ENCODE assay signal across 11 cellular contexts in genomic region chr1:84973493-84974334, GRCh38. TPM values are rescaled to one million over a fixed set of nuclear protein-coding genes. Genes with fewer than 3 reads are reported as not detected.
DNase-seq lines count a peak whose midpoint lies in the region; ATAC-seq and TF ChIP-seq lines count a peak whose summit lies in the region.
"Had no signal": no experiment of that assay in that cellular context is flagged by ENCODE, and none has a peak within 500 bp of the region (broad histone marks: within the 10 kb centered on the region; RNA-seq: fewer than 3 reads in every experiment).

No MANE protein-coding gene starts in this region.

- H3K9me3 Mint-ChIP-seq in immature natural killer cell = peaks cover 0 to 1% (median 0%) of the 10 kb centered on the region in 6 donors
- H3K9me3 Mint-ChIP-seq: activated naive CD4-positive, alpha-beta T cell treated with anti-CD3 and anti-CD28 coated beads, Interleukin-2, amount 50 U/mL, for 24 hours had no signal

- peak; percentile 15 for DNase-seq in A673 (ENCODE audit: low spot score)
- DNase-seq in immature natural killer cell = no peak
- no peak for DNase-seq in NCI-H82 treated with DMSO at 0.1 percent for 48 hours (lab: John Stamatoyannopoulos, UW; ENCODE audit: unreplicated experiment)
- DNase-seq in retina = no peak
- DNase-seq: DND-41, NCI-H2171 treated with DMSO at 0.1 percent for 48 hours had no signal

- ATAC-seq in GM18867 (IDR thresholded peaks at IDR 0.05; ENCODE audit: unreplicated experiment) = peak; percentile 53
- ATAC-seq in HG02870 (IDR thresholded peaks at IDR 0.05; ENCODE audit: unreplicated experiment) = peak; percentile 41
- ATAC-seq in HG03469 (IDR thresholded peaks at IDR 0.05; ENCODE audit: unreplicated experiment) = no peak

- POLR2A ChIA-PET in A673 (lab: Charles Lee; ENCODE audit: low non-redundant PET) = no interaction called here

- peak overlapping the region; percentile 68 for H3K4me2 ChIP-seq in OCI-LY3 (ENCODE audit: low read length)

- peak overlapping the region in 2 of 6 donors; percentile 12 to 26 for H3K27ac Mint-ChIP-seq in immature natural killer cell
- H3K27ac Mint-ChIP-seq: activated naive CD4-positive, alpha-beta T cell treated with anti-CD3 and anti-CD28 coated beads, Interleukin-2, amount 50 U/mL, for 24 hours had no signal

- H3K27ac ChIP-seq in A673 (ENCODE audit: low read depth, low read length, poor library complexity, severe bottlenecking) (no peak overlapping the region), OCI-LY3 (ENCODE audit: low read length) (peak overlapping the region; percentile 73)

- H3K4me3 ChIP-seq in A673 (ENCODE audit: low read depth, low read length, poor library complexity, severe bottlenecking) (no peak overlapping the region), OCI-LY3 (ENCODE audit: low read length) (no peak overlapping the region)

- H3K9ac ChIP-seq in OCI-LY3 (ENCODE audit: low read length) = no peak overlapping the region

- H3K4me1 ChIP-seq in A673 (ENCODE audit: insufficient read depth, low read length, poor library complexity, severe bottlenecking) (no peaks in the 10 kb centered on the region), OCI-LY3 (ENCODE audit: low read length) (peaks cover 75% of the 10 kb centered on the region)

- H3K27me3 Mint-ChIP-seq in immature natural killer cell (ENCODE audit: low read depth in 3 of 3) = peaks cover 0 to 2% (median 0%) of the 10 kb centered on the region in 3 donors
- H3K27me3 Mint-ChIP-seq: activated naive CD4-positive, alpha-beta T cell treated with anti-CD3 and anti-CD28 coated beads, Interleukin-2, amount 50 U/mL, for 24 hours had no signal

- H3K36me3 ChIP-seq in A673 (ENCODE audit: insufficient read depth, low read length, poor library complexity, severe bottlenecking) (no peaks in the 10 kb centered on the region), OCI-LY3 (replicated peaks; ENCODE audit: low read depth, low read length) (peaks cover 18% of the 10 kb centered on the region)

- H3K4me3 Mint-ChIP-seq in immature natural killer cell = no peak overlapping the region
- H3K4me3 Mint-ChIP-seq: activated naive CD4-positive, alpha-beta T cell treated with anti-CD3 and anti-CD28 coated beads, Interleukin-2, amount 50 U/mL, for 24 hours had no signal

- peaks cover 92% of the 10 kb centered on the region for H4K20me1 ChIP-seq in OCI-LY3 (ENCODE audit: insufficient read depth, low read length)

- H3K9me3 ChIP-seq in A673 (ENCODE audit: low read depth, low read length, poor library complexity, severe bottlenecking) (no peaks in the 10 kb centered on the region), OCI-LY3 (ENCODE audit: insufficient read depth, low read length) (no peaks in the 10 kb centered on the region)

- CTCF ChIA-PET in A673 (lab: Charles Lee) = no interaction called here

- BruUV-seq in A673 (replicated peaks; lab: Mats Ljungman, UMichigan) = no TSS peak

- H3K27me3 ChIP-seq in A673 (replicated peaks; ENCODE audit: insufficient read depth, low read depth, low read length, poor library complexity) (no peaks in the 10 kb centered on the region), OCI-LY3 (ENCODE audit: low read depth, low read length) (no peaks in the 10 kb centered on the region)

- H2AFZ ChIP-seq in OCI-LY3 (ENCODE audit: low read depth, low read length) = no peak overlapping the region

- H3K79me2 ChIP-seq in OCI-LY3 (ENCODE audit: low read length) = peaks cover 95% of the 10 kb centered on the region

- H3K36me3 Mint-ChIP-seq in immature natural killer cell = peaks cover 0 to 5% (median 2%) of the 10 kb centered on the region in 3 donors

- peaks cover 0 to 10% of the 10 kb centered on the region in 2 donors for H3K4me1 Mint-ChIP-seq in immature natural killer cell

- TF ChIP-seq CTCF in A673 (conservative IDR thresholded peaks at IDR 0.05; ENCODE audit: low read depth, low read length) = no peak
- TF ChIP-seq CTCF in OCI-LY3 (IDR thresholded peaks at IDR 0.05; ENCODE audit: low read depth, low read length) = peak; percentile 39

- intact Hi-C loops in A673 (cut with micrococcal nuclease; ENCODE audit: unreplicated experiment) = no loop called here

RNA-seq across cellular contexts. Expression of gene MCOLN2, which starts 23.2 kb away (rescaled TPM):
- 0.98 and 1.7 TPM in 2 replicates for total RNA-seq in A673 (2021)
- 1 to 10 TPM; 1.4 to 3.8 (median 2.1) TPM for polyA plus RNA-seq in immature natural killer cell
